In the genomic region with DNA sequence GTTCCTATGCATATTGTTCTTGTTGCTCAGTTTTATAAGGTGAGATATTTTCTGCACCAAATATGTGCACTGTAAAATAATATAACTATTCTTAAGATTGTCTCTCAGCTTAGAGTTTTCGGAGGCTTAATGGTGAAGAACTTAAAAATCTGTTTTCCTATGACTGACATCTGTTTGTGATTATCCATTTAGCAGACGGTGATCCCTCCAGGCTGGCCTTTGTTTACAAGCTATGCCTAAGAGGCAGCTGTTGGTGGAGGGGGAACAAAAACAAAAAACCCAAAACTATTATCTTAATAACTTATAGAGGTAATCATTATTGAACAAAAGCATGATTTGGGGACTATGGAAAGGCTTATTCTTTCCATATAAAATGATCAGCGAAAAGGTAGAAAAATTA, we compare ENCODE assay signal across 10 cellular contexts. TPM values are rescaled to one million over a fixed set of nuclear protein-coding genes. Genes with fewer than 3 reads are reported as not detected.
A peak's percentile ranks its signal among the peaks of the same experiment; 100 is the strongest.
DNase-seq lines count a peak whose midpoint lies in the region; ATAC-seq, FAIRE-seq and TF ChIP-seq lines count a peak whose summit lies in the region.
"Had no signal": no experiment of that assay in that cellular context is flagged by ENCODE, and none has a peak within 500 bp of the region (broad histone marks: within the 10 kb centered on the region; RNA-seq: fewer than 3 reads in every experiment).

No MANE protein-coding gene starts in this region.

- POLR2A ChIA-PET in A549 (lab: Yijun Ruan, JAX) = interaction anchor here (1.4 to 2.2 kb wide), 3 partner anchors 18 to 73 kb away, joined by 3 to 6 read pairs (median 5); a partner anchor contains a TSS
- POLR2A ChIA-PET in activated CD8-positive, alpha-beta T cell treated with anti-CD3 and anti-CD28 coated beads for 36 hours (lab: Charles Lee) = interaction anchor here (0.9 to 1.7 kb wide), 4 partner anchors 17 to 89 kb away, joined by 3 to 6 read pairs (median 4); no protein-coding TSS in a partner anchor

- H3K27me3 ChIP-seq in keratinocyte (ENCODE audit: control insufficient read depth, extremely low read depth, insufficient read depth, low read length) = no peaks in the 10 kb centered on the region

- H3K4me1 Mint-ChIP-seq in activated CD8-positive, alpha-beta T cell treated with anti-CD3 and anti-CD28 coated beads for 36 hours (ENCODE audit: low read depth) = peaks cover 36% of the 10 kb centered on the region

- H3K4me2 ChIP-seq in A549 (peak overlapping the region; percentile 59; the same call in 2 of the 3 replicates), keratinocyte (ENCODE audit: control insufficient read depth, extremely low read depth, insufficient read depth, low read depth, low read length) (peak overlapping the region; percentile 100)

- H3K27me3 Mint-ChIP-seq in activated CD8-positive, alpha-beta T cell treated with anti-CD3 and anti-CD28 coated beads for 36 hours = no peaks in the 10 kb centered on the region

- peaks cover 1% of the 10 kb centered on the region for H3K9me3 Mint-ChIP-seq in activated CD8-positive, alpha-beta T cell treated with anti-CD3 and anti-CD28 coated beads for 36 hours

- no peak overlapping the region for H2AFZ ChIP-seq in keratinocyte (ENCODE audit: control insufficient read depth, low read length)

- TF ChIP-seq CTCF in A549 (IDR thresholded peaks at IDR 0.05) (no peak), keratinocyte (optimal IDR thresholded peaks at IDR 0.05 in 1 of 3, IDR thresholded peaks at IDR 0.05 in 1 of 3, conservative IDR thresholded peaks at IDR 0.05 in 1 of 3; ENCODE audit: extremely low read depth in 1 of 3, insufficient read depth in 2 of 3, low read length in 3 of 3) (no peak)
- no peak for TF ChIP-seq CTCF in activated CD8-positive, alpha-beta T cell treated with anti-CD3 and anti-CD28 coated beads for 36 hours (IDR thresholded peaks at IDR 0.05)

- peak overlapping the region; percentile 88 for H3K27ac Mint-ChIP-seq in activated CD8-positive, alpha-beta T cell treated with anti-CD3 and anti-CD28 coated beads for 36 hours

- peak overlapping the region; percentile 71 for H3K9ac ChIP-seq in keratinocyte (ENCODE audit: control insufficient read depth, extremely low read depth, insufficient read depth, low read length)

- FAIRE-seq in A549 (lab: Jason Lieb, UNC) (no peak), keratinocyte (lab: Jason Lieb, UNC) (no peak)

- peaks cover 39% of the 10 kb centered on the region for H3K79me2 ChIP-seq in keratinocyte (ENCODE audit: control insufficient read depth, insufficient read depth, low read length)

- no peaks in the 10 kb centered on the region for H3K9me1 ChIP-seq in keratinocyte (ENCODE audit: control insufficient read depth, extremely low read depth, insufficient read depth, low read length)

- H3K4me3 ChIP-seq in A549 (no peak overlapping the region), keratinocyte (ENCODE audit: control insufficient read depth in 2 of 3, extremely low read depth in 1 of 3, insufficient read depth in 2 of 3, low read depth in 1 of 3, low read length in 3 of 3) (peak overlapping the region; percentile 43 to 89 (median 78))

- peaks cover 0 to 5% of the 10 kb centered on the region in 2 experiments for H3K36me3 ChIP-seq in keratinocyte (ENCODE audit: control insufficient read depth in 2 of 2, extremely low read depth in 1 of 2, insufficient read depth in 2 of 2, low read length in 2 of 2)

- H3K36me3 Mint-ChIP-seq in activated CD8-positive, alpha-beta T cell treated with anti-CD3 and anti-CD28 coated beads for 36 hours (ENCODE audit: low read depth) = no peaks in the 10 kb centered on the region

- H4K20me1 ChIP-seq in keratinocyte (ENCODE audit: control insufficient read depth, extremely low read depth, insufficient read depth, low read length) = no peaks in the 10 kb centered on the region

- H3K4me3 Mint-ChIP-seq in activated CD8-positive, alpha-beta T cell treated with anti-CD3 and anti-CD28 coated beads for 36 hours = peak overlapping the region; percentile 51

- dilution Hi-C loops in keratinocyte (cut with MboI; ENCODE audit: extremely low pct_ligation_motif_present, low sequenced_read_pairs) = no loop called here

- intact Hi-C loops in activated CD8-positive, alpha-beta T cell treated with anti-CD3 and anti-CD28 coated beads for 36 hours (cut with micrococcal nuclease) = no loop called here

- no peak for DNase-seq in A549 (ENCODE audit: low read depth in 1 of 2, low spot score in 1 of 2)
- DNase-seq in ELR (ENCODE audit: low read depth) = peak; percentile 21
- DNase-seq in activated CD8-positive, alpha-beta T cell treated with anti-CD3 and anti-CD28 coated beads for 36 hours = no peak
- DNase-seq in keratinocyte (ENCODE audit: low read depth, low spot score) = no peak
- DNase-seq in COLO829 (ENCODE audit: low spot score) = no peak
- no peak for DNase-seq in stimulated activated CD4-positive, alpha-beta T cell treated with anti-CD3 and anti-CD28 coated beads, Interleukin-1b, Interleukin-23, amount 100 ng/mL, for 48 hours
- DNase-seq: NCI-H510A, nucleus accumbens had no signal

- H3K9me3 ChIP-seq in A549 = no peaks in the 10 kb centered on the region
- no peaks in the 10 kb centered on the region for H3K9me3 ChIP-seq in keratinocyte (ENCODE audit: control insufficient read depth, low read depth, low read length)

- H3K27ac ChIP-seq in A549 (peak overlapping the region; percentile 62 to 81; a peak in 5 of 6 replicates), keratinocyte (ENCODE audit: control insufficient read depth, insufficient read depth, low read length) (peak overlapping the region; percentile 78)

- H3K4me1 ChIP-seq in A549 = peaks cover 24% of the 10 kb centered on the region
- H3K4me1 ChIP-seq in keratinocyte (ENCODE audit: control insufficient read depth, extremely low read depth, insufficient read depth, low read length) = peaks cover 59% of the 10 kb centered on the region

- TF ChIP-seq POLR2A in A549 (IDR thresholded peaks at IDR 0.05; ENCODE audit: low read length) = no peak

- no peak for TF ChIP-seq EP300 in A549 (IDR thresholded peaks at IDR 0.05)

- ATAC-seq in A549 = no peak
- ATAC-seq in activated CD8-positive, alpha-beta T cell treated with anti-CD3 and anti-CD28 coated beads for 36 hours = no peak
- ATAC-seq in GM21515 (IDR thresholded peaks at IDR 0.05; ENCODE audit: unreplicated experiment) = no peak
- no peak for ATAC-seq in HG03196 (IDR thresholded peaks at IDR 0.05; ENCODE audit: unreplicated experiment)

- CTCF ChIA-PET in A549 (lab: Yijun Ruan, JAX) = interaction anchor here (0.6 to 2.6 kb wide), 8 partner anchors 11 to 325 kb away, joined by 3 to 13 read pairs (median 4); a partner anchor contains a TSS
- CTCF ChIA-PET in activated CD8-positive, alpha-beta T cell treated with anti-CD3 and anti-CD28 coated beads for 36 hours (lab: Charles Lee) = interaction anchor here (0.9 to 2.2 kb wide), 6 partner anchors 8 to 73 kb away, joined by 3 to 7 read pairs (median 4); a partner anchor contains a TSS

- TF ChIP-seq RAD21 in A549 (conservative IDR thresholded peaks at IDR 0.05 in 1 of 2, IDR thresholded peaks at IDR 0.05 in 1 of 2) = no peak

- 78% methylated on average over 3 of the region's 3 CpGs for WGBS in A549 (ENCODE audit: missing lambda C conversion rate)

TF ChIP-seq in A549, 52 proteins besides CTCF, POLR2A, EP300 and RAD21:
- TF ChIP-seq GATA3 (IDR thresholded peaks at IDR 0.05; ENCODE audit: borderline replicate concordance) = no peak
- no peak for TF ChIP-seq PHF8 (IDR thresholded peaks at IDR 0.05; ENCODE audit: borderline replicate concordance, low read depth)
- no peak for TF ChIP-seq CBX8 (IDR thresholded peaks at IDR 0.05)
- no peak for TF ChIP-seq ESRRA (IDR thresholded peaks at IDR 0.05; ENCODE audit: borderline replicate concordance, low read length)
- TF ChIP-seq CHD2 (IDR thresholded peaks at IDR 0.05; ENCODE audit: low read length, partially characterized antibody) = no peak
- TF ChIP-seq NR3C1 (IDR thresholded peaks at IDR 0.05) = no peak
- TF ChIP-seq ZC3H11A (IDR thresholded peaks at IDR 0.05) = no peak
- TF ChIP-seq CEBPB (IDR thresholded peaks at IDR 0.05) = no peak
- no peak for TF ChIP-seq NFE2L2 (conservative IDR thresholded peaks at IDR 0.05; ENCODE audit: low read length)
- TF ChIP-seq ZFP36 (IDR thresholded peaks at IDR 0.05; ENCODE audit: borderline replicate concordance, partially characterized antibody) = no peak
- TF ChIP-seq CBX2 (IDR thresholded peaks at IDR 0.05; ENCODE audit: borderline replicate concordance, low read depth) = no peak
- TF ChIP-seq POLR2AphosphoS2 (conservative IDR thresholded peaks at IDR 0.05; ENCODE audit: low read length) = no peak
- TF ChIP-seq RNF2 (IDR thresholded peaks at IDR 0.05; ENCODE audit: borderline replicate concordance, low read depth) = no peak
- no peak for TF ChIP-seq HDAC2 (IDR thresholded peaks at IDR 0.05)
TF ChIP-seq in A549: peak in this region for 0.

RNA-seq across cellular contexts. Expression of a gene that starts 0.7 kb away (rescaled TPM):
- polyA plus RNA-seq in A549 (2011; rRNA removed) (0.46 and 0.53 TPM in 2 replicates), A549 (2017; fragmentation: RNase III; extraction: RNeasy Plus Mini Kit Qiagen cat#74134 plus additional on column Dnase treatment) (0.53 to 0.82 TPM (median 0.79 TPM) in 3 replicates), keratinocyte (14.7 to 20.2 TPM (median 18.8 TPM) in 3 replicates)
- polyA plus RNA-seq in A549 (2012; cell fraction: cytosol; rRNA removed) = 0.11 and 0.17 TPM in 2 replicates
- 0.13 and 0.17 TPM in 2 replicates for polyA plus RNA-seq in A549 (2012; cell fraction: nucleus; rRNA removed)
- 0.41 and 0.49 TPM in 2 replicates for polyA minus RNA-seq in A549 (2011; rRNA and poly(A)+ RNA removed)
- under 1 TPM; 0.13 to 0.14 TPM for total RNA-seq in activated CD8-positive, alpha-beta T cell treated with anti-CD3 and anti-CD28 coated beads for 36 hours
- polyA plus RNA-seq in keratinocyte (2011; ENCODE audit: low read depth) = 0.29 TPM
- 8.3 and 14.1 TPM in 2 replicates for polyA plus RNA-seq in keratinocyte (2011; cell fraction: cytosol; rRNA removed)
- polyA plus RNA-seq in keratinocyte (2011; cell fraction: nucleus; rRNA removed) = 23.8 and 26.4 TPM in 2 replicates
- polyA plus RNA-seq in keratinocyte (2012; ENCODE audit: low replicate concordance) = 1.6 and 13.4 TPM in 2 replicates
- 14.6 to 25.8 TPM (median 16.8 TPM) in 3 replicates for polyA minus RNA-seq in keratinocyte
- 9.4 TPM for polyA minus RNA-seq in keratinocyte (2011; cell fraction: cytosol; rRNA and poly(A)+ RNA removed)
- polyA minus RNA-seq in keratinocyte (2011; cell fraction: nucleus; rRNA and poly(A)+ RNA removed) = 20.8 and 40.4 TPM in 2 replicates
